ENCODE assay signal across 1 cellular context in genomic region chr3:30628188-30628930, GRCh38.
TF ChIP-seq lines count a peak whose summit lies in the region.

No MANE protein-coding gene starts in this region.

TF ChIP-seq in HepG2, 621 proteins besides CTCF, POLR2A, EP300 and RAD21:
- no peak for TF ChIP-seq SALL2 (CRISPR knock-in tag; IDR thresholded peaks at IDR 0.05)
- 0 out of 2 replicates have a peak, but pooled peaks have one; percentile 40 for TF ChIP-seq POLR2G (IDR thresholded peaks at IDR 0.05; ENCODE audit: low read depth, low read length)
- no peak for TF ChIP-seq ATF4 (CRISPR knock-in tag; IDR thresholded peaks at IDR 0.05)
